21 cellular contexts compared by ENCODE assay signal in genomic region chr19:8221161-8221560, GRCh38. TPM values are rescaled to one million over a fixed set of nuclear protein-coding genes. Genes with fewer than 3 reads are reported as not detected.
A peak's percentile ranks its signal among the peaks of the same experiment; 100 is the strongest.
DNase-seq lines count a peak whose midpoint lies in the region; ATAC-seq and TF ChIP-seq lines count a peak whose summit lies in the region.
"Had no signal": no experiment of that assay in that cellular context is flagged by ENCODE, and none has a peak within 500 bp of the region (broad histone marks: within the 10 kb centered on the region; RNA-seq: fewer than 3 reads in every experiment).

No MANE protein-coding gene starts in this region.

- no peak for TF ChIP-seq EP300 in stomach (IDR thresholded peaks at IDR 0.05)

- no peaks in the 10 kb centered on the region for H3K36me3 Mint-ChIP-seq in activated naive CD4-positive, alpha-beta T cell treated with anti-CD3 and anti-CD28 coated beads, Interleukin-2, amount 50 U/mL, for 72 hours

- H3K27ac ChIP-seq in stomach = no peak overlapping the region
- no peak overlapping the region for H3K27ac ChIP-seq in vagina
- H3K27ac ChIP-seq: ascending aorta; BLaER1 treated with 17β-estradiol and CSF1 and Interleukin-3, amounts not matched to agents 10 nM and 100 nM; esophagus muscularis mucosa; tibial artery; WERI-Rb-1 had no signal

- H3K27ac Mint-ChIP-seq in activated naive CD4-positive, alpha-beta T cell treated with anti-CD3 and anti-CD28 coated beads, Interleukin-2, amount 50 U/mL, for 72 hours = peak overlapping the region in 1 of 2 donors; percentile 22

- intact Hi-C loops in stomach (cut with DNase I; ENCODE audit: low total_unique reads) (no loop called here), vagina (cut with DNase I) (no loop called here)

- DNase-seq in NCI-H2029 (lab: John Stamatoyannopoulos, UW) (peak; percentile 95), amygdala (lab: John Stamatoyannopoulos, UW) (peak in 46 of 56 donors; percentile 9 to 82 (median 49)), iPS-NIHi11 (ENCODE audit: low spot score) (peak; percentile 1), stomach (peak; percentile 60), vagina (ENCODE audit: extremely low spot score in 2 of 2) (no peak), NCI-H2081 (lab: John Stamatoyannopoulos, UW) (no peak)
- DNase-seq in activated CD8-positive, alpha-beta memory T cell treated with anti-CD3 and anti-CD28 coated beads, Interleukin-2, amount 50 U/mL, for 4 hours = no peak
- no peak for DNase-seq in activated naive CD4-positive, alpha-beta T cell treated with anti-CD3 and anti-CD28 coated beads, Interleukin-2, amount 50 U/mL, for 72 hours (ENCODE audit: low spot score in 2 of 2)
- DNase-seq: activated effector memory CD4-positive, alpha-beta T cell treated with anti-CD3 and anti-CD28 coated beads, Interleukin-2, amount 50 U/mL, for 16 hours; left cardiac atrium; NCI-H187; NCI-H748 treated with DMSO at 0.1 percent for 48 hours; RPMI8226; stimulated activated CD4-positive, alpha-beta T cell treated with anti-CD3 and anti-CD28 coated beads, Interleukin-1b, Interleukin-23, amount 100 ng/mL, for 48 hours; tibial artery; WERI-Rb-1 had no signal

- TF ChIP-seq CTCF in stomach (IDR thresholded peaks at IDR 0.05) (no peak), vagina (IDR thresholded peaks at IDR 0.05) (no peak)

- no peak for ATAC-seq in activated naive CD4-positive, alpha-beta T cell treated with anti-CD3 and anti-CD28 coated beads, Interleukin-2, amount 50 U/mL, for 72 hours
- ATAC-seq: left cardiac atrium had no signal

- H3K4me1 ChIP-seq in stomach (peaks cover 0 to 14% (median 0%) of the 10 kb centered on the region in 4 donors), vagina (peaks cover 24% of the 10 kb centered on the region)
- H3K4me1 ChIP-seq: ascending aorta, tibial artery had no signal

- H3K9me3 ChIP-seq in stomach = no peaks in the 10 kb centered on the region
- H3K9me3 ChIP-seq in vagina = no peaks in the 10 kb centered on the region
- H3K9me3 ChIP-seq: ascending aorta; BLaER1 treated with 17β-estradiol and CSF1 and Interleukin-3, amounts not matched to agents 10 nM and 100 nM; esophagus muscularis mucosa; tibial artery had no signal

- H3K4me3 ChIP-seq in stomach = no peak overlapping the region
- no peak overlapping the region for H3K4me3 ChIP-seq in vagina
- H3K4me3 ChIP-seq: ascending aorta; BLaER1 treated with 17β-estradiol and CSF1 and Interleukin-3, amounts not matched to agents 10 nM and 100 nM; esophagus muscularis mucosa; tibial artery had no signal

- no peaks in the 10 kb centered on the region for H3K9me3 Mint-ChIP-seq in activated naive CD4-positive, alpha-beta T cell treated with anti-CD3 and anti-CD28 coated beads, Interleukin-2, amount 50 U/mL, for 72 hours

- no peaks in the 10 kb centered on the region for H3K27me3 ChIP-seq in stomach
- H3K27me3 ChIP-seq in vagina = no peaks in the 10 kb centered on the region
- H3K27me3 ChIP-seq: ascending aorta; BLaER1 treated with 17β-estradiol and CSF1 and Interleukin-3, amounts not matched to agents 10 nM and 100 nM; esophagus muscularis mucosa; tibial artery had no signal

- 46 to 63% (median 56%) methylated on average over 6 of the region's 6 CpGs for WGBS in stomach, 5 donors

- TF ChIP-seq POLR2A in stomach (IDR thresholded peaks at IDR 0.05) (no peak), vagina (IDR thresholded peaks at IDR 0.05) (no peak)

- peaks cover 0 to 8% (median 0%) of the 10 kb centered on the region in 4 donors for H3K36me3 ChIP-seq in stomach
- H3K36me3 ChIP-seq in vagina = no peaks in the 10 kb centered on the region
- H3K36me3 ChIP-seq: tibial artery, WERI-Rb-1 had no signal

RNA-seq across cellular contexts. Expression of gene CERS4, which starts 12.0 kb away (rescaled TPM):
- total RNA-seq in stomach = 100 to 1,000 TPM in 1 of 5 donors, 10 to 100 TPM in 3, 1 to 10 TPM in 1; 1.7 to 124 (median 39.0) TPM
- 10 to 100 TPM; 23.1 to 44.9 (median 30.4) TPM for polyA plus RNA-seq in stomach
- total RNA-seq in activated naive CD4-positive, alpha-beta T cell treated with anti-CD3 and anti-CD28 coated beads, Interleukin-2, amount 50 U/mL, for 72 hours = 10 to 100 TPM; 18.4 to 22.4 TPM
- 81.5 TPM for total RNA-seq in vagina
- total RNA-seq: LHCN-M2, myocyte had no signal

Comparison
In these comparisons a context has a peak if more than half of its experiments do, and no peak if none do; other contexts are left out.
1. DNase-seq: peak in NCI-H2029 (single experiment), amygdala (46 of 56), iPS-NIHi11 (single experiment) and stomach (single experiment); none in activated CD8-positive, alpha-beta memory T cell treated with anti-CD3 and anti-CD28 coated beads, Interleukin-2, amount 50 U/mL, for 4 hours (single experiment), activated naive CD4-positive, alpha-beta T cell treated with anti-CD3 and anti-CD28 coated beads, Interleukin-2, amount 50 U/mL, for 72 hours (0 of 2), vagina (0 of 2) and NCI-H2081 (0 of 2).